Comparison of ENCODE assay signal across 10 cellular contexts in the genomic region with DNA sequence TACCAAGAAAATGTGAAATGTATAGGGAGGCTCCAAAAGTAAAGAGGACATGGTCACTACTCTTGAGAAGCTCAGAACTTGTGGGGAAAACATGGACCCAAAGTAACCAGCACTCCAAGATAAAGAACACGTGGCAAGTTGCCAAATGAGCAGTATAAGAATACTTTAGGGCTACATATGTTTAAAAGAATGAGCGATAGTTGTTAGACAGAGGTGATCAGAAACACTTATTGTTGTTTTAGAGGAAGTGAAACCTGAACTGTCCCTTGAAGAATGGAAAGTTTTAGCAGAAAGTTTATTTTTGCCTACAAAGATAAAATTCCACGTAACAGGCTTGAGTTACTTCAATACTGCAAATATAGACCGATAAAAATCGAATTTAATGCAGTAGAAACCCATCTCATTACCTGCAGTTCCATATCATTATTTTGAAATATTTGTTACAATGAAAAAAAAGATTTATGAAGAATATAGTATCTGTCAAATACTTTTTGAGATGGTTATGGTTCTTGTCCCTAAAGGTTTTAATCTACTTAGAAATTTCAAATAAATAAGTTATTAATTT.
DNase-seq lines count a peak whose midpoint lies in the region; ATAC-seq and TF ChIP-seq lines count a peak whose summit lies in the region.
"Had no signal": no experiment of that assay in that cellular context is flagged by ENCODE, and none has a peak within 500 bp of the region (broad histone marks: within the 10 kb centered on the region; RNA-seq: fewer than 3 reads in every experiment).

No MANE protein-coding gene starts in this region.

- TF ChIP-seq CTCF in GM10248 (IDR thresholded peaks at IDR 0.05; ENCODE audit: control extremely low read depth, extremely low read depth, low read depth, missing control alignments): no peak
- TF ChIP-seq CTCF in A673 (conservative IDR thresholded peaks at IDR 0.05; ENCODE audit: low read depth, low read length): no peak

- no peak overlapping the region for H3K4me3 ChIP-seq in A673 (ENCODE audit: low read depth, low read length, poor library complexity, severe bottlenecking)

- H3K36me3 ChIP-seq in A673 (ENCODE audit: insufficient read depth, low read length, poor library complexity, severe bottlenecking): no peaks in the 10 kb centered on the region

- H3K27me3 ChIP-seq in A673 (replicated peaks; ENCODE audit: insufficient read depth, low read depth, low read length, poor library complexity): no peaks in the 10 kb centered on the region

- no peaks in the 10 kb centered on the region for H3K4me1 ChIP-seq in A673 (ENCODE audit: insufficient read depth, low read length, poor library complexity, severe bottlenecking)

- DNase-seq in GM10248 (ENCODE audit: extremely low spot score): peak; percentile 44
- peak; percentile 29 for DNase-seq in NAMALWA (ENCODE audit: low spot score)
- DNase-seq in posterior cingulate gyrus: no peak
- no peak for DNase-seq in A673 (ENCODE audit: low spot score)
- no peak for DNase-seq in mesenteric fat pad (ENCODE audit: low spot score)
- no peak for DNase-seq in stimulated activated CD4-positive, alpha-beta T cell treated with anti-CD3 and anti-CD28 coated beads, Interleukin-1b, Interleukin-23, amount 100 ng/mL, for 48 hours
- DNase-seq: activated naive CD4-positive, alpha-beta T cell treated with anti-CD3 and anti-CD28 coated beads for 36 hours; NCI-H2029 had no signal

- POLR2A ChIA-PET in GM10248 (lab: Yijun Ruan, JAX): no interaction called here
- POLR2A ChIA-PET in A673 (lab: Charles Lee; ENCODE audit: low non-redundant PET): no interaction called here

- CTCF ChIA-PET in GM10248 (lab: Yijun Ruan, JAX): interaction anchor here (5.7 kb wide), 1 partner anchor 9 kb away, joined by 39 read pairs; no protein-coding TSS in a partner anchor
- CTCF ChIA-PET in A673 (lab: Charles Lee): no interaction called here

- BruUV-seq in A673 (replicated peaks; lab: Mats Ljungman, UMichigan): no TSS peak

- no peak overlapping the region for H3K27ac ChIP-seq in A673 (ENCODE audit: low read depth, low read length, poor library complexity, severe bottlenecking)

- ATAC-seq in GM19438 (IDR thresholded peaks at IDR 0.05; ENCODE audit: low read depth, unreplicated experiment): peak; percentile 93
- ATAC-seq in HG02973 (IDR thresholded peaks at IDR 0.05; ENCODE audit: unreplicated experiment): peak; percentile 97

- intact Hi-C loops in posterior cingulate gyrus (cut with DNase I) (no loop called here), A673 (cut with micrococcal nuclease; ENCODE audit: unreplicated experiment) (no loop called here)

- H3K9me3 ChIP-seq in A673 (ENCODE audit: low read depth, low read length, poor library complexity, severe bottlenecking): no peaks in the 10 kb centered on the region

Comparison
In these comparisons a context has a peak if more than half of its experiments do, and no peak if none do; other contexts are left out.
1. DNase-seq: peak in GM10248 (single experiment) and NAMALWA (single experiment); none in posterior cingulate gyrus (0 of 10), A673 (single experiment), mesenteric fat pad (single experiment) and stimulated activated CD4-positive, alpha-beta T cell treated with anti-CD3 and anti-CD28 coated beads, Interleukin-1b, Interleukin-23, amount 100 ng/mL, for 48 hours (single experiment).